In the genomic region with DNA sequence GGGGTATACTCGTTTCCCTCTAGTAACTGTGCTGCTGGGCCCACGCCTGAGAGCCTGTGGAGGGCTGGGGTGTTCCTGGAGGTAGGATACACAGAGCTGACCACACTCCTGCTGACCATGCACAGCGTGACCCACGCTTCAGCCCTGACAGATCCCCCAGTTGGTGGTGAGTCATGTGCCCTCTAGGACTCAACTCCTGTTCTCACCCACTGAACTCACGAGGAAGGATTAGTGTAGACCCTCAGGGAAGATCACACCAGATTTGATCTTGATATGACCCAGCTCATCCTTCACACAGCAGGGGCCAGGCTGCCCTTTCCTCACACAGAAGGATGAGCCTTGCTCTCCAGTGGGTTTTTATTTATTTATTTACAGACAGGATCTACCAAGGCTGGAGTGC, we compare ENCODE assay signal across 1 cellular context.
TF ChIP-seq lines count a peak whose summit lies in the region.

No MANE protein-coding gene starts in this region.

TF ChIP-seq in HCT116, 20 proteins besides CTCF, POLR2A, EP300 and RAD21:
- TF ChIP-seq SP1 (IDR thresholded peaks at IDR 0.05; ENCODE audit: low read depth) (no peak), CEBPB (IDR thresholded peaks at IDR 0.05; ENCODE audit: low read depth) (no peak), CBX3 (IDR thresholded peaks at IDR 0.05; ENCODE audit: low read depth) (no peak)
- TF ChIP-seq, protein P1, sequence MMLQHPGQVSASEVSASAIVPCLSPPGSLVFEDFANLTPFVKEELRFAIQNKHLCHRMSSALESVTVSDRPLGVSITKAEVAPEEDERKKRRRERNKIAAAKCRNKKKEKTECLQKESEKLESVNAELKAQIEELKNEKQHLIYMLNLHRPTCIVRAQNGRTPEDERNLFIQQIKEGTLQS (IDR thresholded peaks at IDR 0.05) = no peak
TF ChIP-seq in HCT116: peak in this region for 0.
